In genomic region chr14:102162488-102162887, GRCh38 we compare ENCODE assay signal across 18 cellular contexts. TPM values are rescaled to one million over a fixed set of nuclear protein-coding genes. Genes with fewer than 3 reads are reported as not detected.
DNase-seq lines count a peak whose midpoint lies in the region; ATAC-seq and TF ChIP-seq lines count a peak whose summit lies in the region.
"Had no signal": no experiment of that assay in that cellular context is flagged by ENCODE, and none has a peak within 500 bp of the region (broad histone marks: within the 10 kb centered on the region; RNA-seq: fewer than 3 reads in every experiment).

No MANE protein-coding gene starts in this region.

- peaks cover 9% of the 10 kb centered on the region; the same call in 1 of the 2 replicates for H3K4me1 ChIP-seq in HEK293 (ENCODE audit: control insufficient read depth, insufficient read depth, low read length)

- peaks cover 47% of the 10 kb centered on the region for H3K4me1 Mint-ChIP-seq in activated T-helper 17 cell treated with anti-CD3 and anti-CD28 coated beads, Interleukin-2, amount 50 U/mL, for 72 hours

- POLR2A ChIA-PET in HEK293 (lab: Yijun Ruan, JAX) = no interaction called here

- H3K9me3 Mint-ChIP-seq in activated T-helper 17 cell treated with anti-CD3 and anti-CD28 coated beads, Interleukin-2, amount 50 U/mL, for 72 hours = no peaks in the 10 kb centered on the region
- H3K9me3 Mint-ChIP-seq: CD4-positive, alpha-beta T cell; HFFc6 had no signal

- no peak overlapping the region for H3K4me3 Mint-ChIP-seq in activated T-helper 17 cell treated with anti-CD3 and anti-CD28 coated beads, Interleukin-2, amount 50 U/mL, for 72 hours
- H3K4me3 Mint-ChIP-seq: CD4-positive, alpha-beta T cell; HFFc6 had no signal

- no peaks in the 10 kb centered on the region for H3K27me3 Mint-ChIP-seq in activated T-helper 17 cell treated with anti-CD3 and anti-CD28 coated beads, Interleukin-2, amount 50 U/mL, for 72 hours
- H3K27me3 Mint-ChIP-seq: CD4-positive, alpha-beta T cell had no signal

- H3K36me3 ChIP-seq in HEK293 (ENCODE audit: control insufficient read depth in 2 of 2, insufficient read depth in 1 of 2, low read length in 2 of 2) = no peaks in the 10 kb centered on the region

- ATAC-seq in activated T-helper 17 cell treated with anti-CD3 and anti-CD28 coated beads, Interleukin-2, amount 50 U/mL, for 72 hours (replicated peaks) = no peak
- peak; percentile 56 for ATAC-seq in left lobe of liver
- ATAC-seq in GM21529 (IDR thresholded peaks at IDR 0.05; ENCODE audit: unreplicated experiment) = no peak
- ATAC-seq in GM21576 (IDR thresholded peaks at IDR 0.05; ENCODE audit: unreplicated experiment) = no peak
- no peak for ATAC-seq in GM19324 (IDR thresholded peaks at IDR 0.05; ENCODE audit: low FRiP score, unreplicated experiment)
- ATAC-seq: K562 had no signal

- no peaks in the 10 kb centered on the region for H3K9me3 ChIP-seq in HEK293 (ENCODE audit: control insufficient read depth, insufficient read depth, low read depth, low read length)

- H3K36me3 Mint-ChIP-seq in activated T-helper 17 cell treated with anti-CD3 and anti-CD28 coated beads, Interleukin-2, amount 50 U/mL, for 72 hours (ENCODE audit: low read depth) = peaks cover 53% of the 10 kb centered on the region

- no peak overlapping the region for H3K4me3 ChIP-seq in HEK293 (ENCODE audit: low read depth, low read length)
- H3K4me3 ChIP-seq: GM23248, K562 had no signal

- peak overlapping the region; percentile 62 for H3K27ac Mint-ChIP-seq in activated T-helper 17 cell treated with anti-CD3 and anti-CD28 coated beads, Interleukin-2, amount 50 U/mL, for 72 hours
- H3K27ac Mint-ChIP-seq: CD4-positive, alpha-beta T cell; HFFc6 had no signal

- no peak for DNase-seq in left lobe of liver (ENCODE audit: low spot score)
- no peak for DNase-seq in substantia nigra (lab: John Stamatoyannopoulos, UW)
- DNase-seq: ACHN; CD4-positive, alpha-beta T cell; DMS153; DMS79; GDM1; GM23248; HCEC 1CT; HFFc6; IMR-90 had no signal

- H3K27ac ChIP-seq in HEK293 (ENCODE audit: extremely low read depth, low read depth, low read length) (no peak overlapping the region), substantia nigra (ENCODE audit: low read depth, low read length, poor library complexity, severe bottlenecking) (peak overlapping the region; percentile 4)
- H3K27ac ChIP-seq: C4-2B, GM23248 had no signal

- CTCF ChIA-PET in HEK293 (lab: Yijun Ruan, JAX) = no interaction called here

- no peak for TF ChIP-seq CTCF in HEK293 (tag by site-specific recombination; IDR thresholded peaks at IDR 0.05)

TF ChIP-seq in HEK293, 187 proteins besides CTCF, POLR2A, EP300 and RAD21:
- TF ChIP-seq PRDM1 (tag by site-specific recombination; IDR thresholded peaks at IDR 0.05) = peak; percentile 47; the same call in 1 of the 2 replicates
- no peak for TF ChIP-seq KLF9 (tag by site-specific recombination; IDR thresholded peaks at IDR 0.05; ENCODE audit: low read depth)
- TF ChIP-seq ZNF501 (tag by site-specific recombination; IDR thresholded peaks at IDR 0.05) = no peak

RNA-seq across cellular contexts. Expression of gene WDR20, which starts 22.8 kb away (rescaled TPM):
- total RNA-seq in activated T-helper 17 cell treated with anti-CD3 and anti-CD28 coated beads, Interleukin-2, amount 50 U/mL, for 72 hours = 10 to 100 TPM; 30.9 to 33.0 TPM
- 14.0 TPM for total RNA-seq in left lobe of liver
